ENCODE assay signal across 31 cellular contexts in the genomic region with DNA sequence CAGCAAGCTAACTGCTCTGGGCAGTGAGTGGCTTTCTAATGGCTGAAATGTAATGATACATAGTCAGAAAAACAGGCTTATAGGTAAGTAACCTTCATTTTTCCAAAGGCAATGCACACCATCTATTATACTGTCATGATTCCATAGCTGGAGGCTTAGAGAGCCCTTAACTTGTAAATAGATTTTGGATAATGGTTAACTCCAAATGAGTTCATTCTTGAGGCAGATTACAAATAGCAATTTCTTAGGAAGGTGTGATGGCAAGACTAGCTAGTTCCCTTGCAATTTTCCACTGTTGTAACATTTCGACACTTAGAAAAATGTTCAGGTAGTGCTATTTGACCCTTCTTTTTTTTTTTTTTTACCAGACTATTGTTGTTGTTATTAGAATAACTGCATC.
"Had no signal": no experiment of that assay in that cellular context is flagged by ENCODE, and none has a peak within 500 bp of the region (broad histone marks: within the 10 kb centered on the region; RNA-seq: fewer than 3 reads in every experiment).

No MANE protein-coding gene starts in this region.

- DNase-seq: head of caudate nucleus; hypothalamus; immature natural killer cell; kidney; left cardiac atrium; left lung; lower lobe of right lung; mesendoderm; naive B cell; natural killer cell; nephron progenitor cell; occipital lobe; retina; right cardiac atrium; stimulated activated CD4-positive, alpha-beta T cell treated with anti-CD3 and anti-CD28 coated beads, Interleukin-12 subunit alpha, Interleukin-12 subunit beta, amount 100 ng/mL, for 4 hours; stimulated activated CD4-positive, alpha-beta T cell treated with anti-CD3 and anti-CD28 coated beads, Interleukin-15, amount 100 ng/mL, for 24 hours; stimulated activated CD4-positive, alpha-beta T cell treated with anti-CD3 and anti-CD28 coated beads, Interleukin-2, amount 100 ng/mL, for 24 hours; stimulated activated CD4-positive, alpha-beta T cell treated with anti-CD3 and anti-CD28 coated beads, Interleukin-4, amount 100 ng/mL, for 1 hour; stimulated activated naive B cell treated with anti-CD40 and anti-IgM and Interleukin-4, amounts not matched to agents 10 μg/mL and 1 μg/mL and 100 μg/mL, for 72 hours; tibial artery; trophoblast cell; upper lobe of right lung had no signal

- H3K9me3 Mint-ChIP-seq: nephron progenitor cell had no signal

- H3K4me1 ChIP-seq: left lung, lower lobe of right lung, neural progenitor cell, parathyroid adenoma, suprapubic skin, tibial artery, upper lobe of right lung had no signal

- H3K27ac Mint-ChIP-seq: immature natural killer cell; mesothelial cell of epicardium; natural killer cell; nephron progenitor cell; neural progenitor cell; stimulated activated naive B cell treated with anti-CD40 and anti-IgM and Interleukin-4, amounts not matched to agents 10 μg/mL and 1 μg/mL and 100 μg/mL, for 72 hours; stimulated activated naive CD8-positive, alpha-beta T cell treated with anti-CD3 and anti-CD28 coated beads, Interleukin-15, Interleukin-2, amounts not matched to agents 100 ng/mL and 50 ng/mL, for 24 hours had no signal

- H3K9me3 ChIP-seq: lower lobe of right lung, neutrophil, suprapubic skin, thoracic aorta, tibial artery, upper lobe of right lung had no signal

- H2AFZ ChIP-seq: neural progenitor cell, parathyroid adenoma had no signal

- H3K27me3 ChIP-seq: left lung, neural progenitor cell, neutrophil, suprapubic skin, tibial artery, upper lobe of right lung had no signal

- H3K27ac ChIP-seq: left lung, lower lobe of right lung, neural progenitor cell, neutrophil, parathyroid adenoma, skin epidermis, suprapubic skin, thoracic aorta, tibial artery, upper lobe of right lung had no signal

- H3K9ac ChIP-seq: neural progenitor cell, parathyroid adenoma had no signal

- H3K79me2 ChIP-seq: parathyroid adenoma had no signal

- H3K4me2 ChIP-seq: neural progenitor cell had no signal

- H3K4me3 ChIP-seq: left lung, lower lobe of right lung, neural progenitor cell, skin epidermis, suprapubic skin, thoracic aorta, tibial artery, upper lobe of right lung had no signal

- H3K36me3 ChIP-seq: left lung, lower lobe of right lung, neural progenitor cell, neutrophil, suprapubic skin, thoracic aorta, tibial artery, upper lobe of right lung had no signal

- H3K36me3 Mint-ChIP-seq: naive B cell; neural progenitor cell; stimulated activated naive B cell treated with anti-CD40 and anti-IgM and Interleukin-4, amounts not matched to agents 10 μg/mL and 1 μg/mL and 100 μg/mL, for 72 hours had no signal

- H3K27me3 Mint-ChIP-seq: naive B cell; stimulated activated naive B cell treated with anti-CD40 and anti-IgM and Interleukin-4, amounts not matched to agents 10 μg/mL and 1 μg/mL and 100 μg/mL, for 72 hours; stimulated activated naive CD8-positive, alpha-beta T cell treated with anti-CD3 and anti-CD28 coated beads, Interleukin-15, Interleukin-2, amounts not matched to agents 100 ng/mL and 50 ng/mL, for 24 hours had no signal

- H3K4me1 Mint-ChIP-seq: immature natural killer cell; mesothelial cell of epicardium; naive B cell; natural killer cell; stimulated activated naive B cell treated with anti-CD40 and anti-IgM and Interleukin-4, amounts not matched to agents 10 μg/mL and 1 μg/mL and 100 μg/mL, for 72 hours had no signal

- H3K4me3 Mint-ChIP-seq: immature natural killer cell; mesothelial cell of epicardium; naive B cell; natural killer cell; nephron progenitor cell; neural progenitor cell; stimulated activated naive B cell treated with anti-CD40 and anti-IgM and Interleukin-4, amounts not matched to agents 10 μg/mL and 1 μg/mL and 100 μg/mL, for 72 hours; stimulated activated naive CD8-positive, alpha-beta T cell treated with anti-CD3 and anti-CD28 coated beads, Interleukin-15, Interleukin-2, amounts not matched to agents 100 ng/mL and 50 ng/mL, for 24 hours had no signal

- ATAC-seq: left cardiac atrium; left lung; lower lobe of right lung; natural killer cell; right cardiac atrium; sciatic nerve; stimulated activated naive B cell treated with anti-CD40 and anti-IgM and Interleukin-4, amounts not matched to agents 10 μg/mL and 1 μg/mL and 100 μg/mL, for 72 hours; upper lobe of right lung had no signal
